Comparison of ENCODE assay signal across 22 cellular contexts in genomic region chr7:158791133-158791532, GRCh38. TPM values are rescaled to one million over a fixed set of nuclear protein-coding genes. Genes with fewer than 3 reads are reported as not detected.
A peak's percentile ranks its signal among the peaks of the same experiment; 100 is the strongest.
DNase-seq lines count a peak whose midpoint lies in the region; ATAC-seq and TF ChIP-seq lines count a peak whose summit lies in the region.
"Had no signal": no experiment of that assay in that cellular context is flagged by ENCODE, and none has a peak within 500 bp of the region (broad histone marks: within the 10 kb centered on the region; RNA-seq: fewer than 3 reads in every experiment).

No MANE protein-coding gene starts in this region.

- in situ Hi-C loops in ACHN (cut with HindIII; ENCODE audit: low pct_ligation_motif_present, low pct_unique_long_range_greater_than_20kb, low sequenced_read_pairs): no loop called here

- H3K36me3 Mint-ChIP-seq in CD4-positive, alpha-beta T cell (ENCODE audit: low read depth): peaks cover 99% of the 10 kb centered on the region
- H3K36me3 Mint-ChIP-seq in Calu3 (ENCODE audit: insufficient read depth, unreplicated experiment) (peaks cover 39% of the 10 kb centered on the region), nephron progenitor cell (ENCODE audit: low read depth) (peaks cover 49% of the 10 kb centered on the region)
- peaks cover 64% of the 10 kb centered on the region for H3K36me3 Mint-ChIP-seq in central memory CD8-positive, alpha-beta T cell (ENCODE audit: insufficient read depth)

- H3K27me3 ChIP-seq in CD4-positive, alpha-beta T cell (ENCODE audit: control insufficient read depth, insufficient read depth, low read length): no peaks in the 10 kb centered on the region
- H3K27me3 ChIP-seq in breast epithelium: no peaks in the 10 kb centered on the region

- no peak for DNase-seq in CD4-positive, alpha-beta T cell
- no peak for DNase-seq in Calu3
- DNase-seq in central memory CD8-positive, alpha-beta T cell (ENCODE audit: low spot score in 2 of 2): no peak
- no peak for DNase-seq in nephron progenitor cell
- no peak for DNase-seq in ACHN
- DNase-seq in pons (ENCODE audit: low spot score): no peak
- DNase-seq in breast epithelium (ENCODE audit: low spot score in 2 of 2): no peak
- DNase-seq: CD4-positive, CD25-positive, alpha-beta regulatory T cell; KG1; NCI-H1092; NCI-H1436; NCI-H187 treated with DMSO at 0.1 percent for 48 hours; NCI-H2107; NCI-H446 treated with DMSO at 0.1 percent for 48 hours; NCI-H526 treated with DMSO at 0.1 percent for 48 hours; PC-3; RPMI8226; SHP77 treated with DMSO at 0.1 percent for 48 hours had no signal

- CTCF ChIA-PET in CD4-positive, alpha-beta T cell (lab: Charles Lee): no interaction called here
- CTCF ChIA-PET in Calu3 (lab: Charles Lee): no interaction called here

- no peak for ATAC-seq in CD4-positive, alpha-beta T cell (ENCODE audit: poor library complexity)
- no peak for ATAC-seq in central memory CD8-positive, alpha-beta T cell (replicated peaks; ENCODE audit: extremely low read depth, poor library complexity, severe bottlenecking)
- no peak for ATAC-seq in GM19351 (IDR thresholded peaks at IDR 0.05; ENCODE audit: unreplicated experiment)
- ATAC-seq: GM23338, PC-3 had no signal

- peaks cover 11% of the 10 kb centered on the region for H3K4me1 Mint-ChIP-seq in CD4-positive, alpha-beta T cell (ENCODE audit: low read depth)
- H3K4me1 Mint-ChIP-seq in Calu3 (ENCODE audit: low read depth, unreplicated experiment): no peaks in the 10 kb centered on the region
- peaks cover 5% of the 10 kb centered on the region for H3K4me1 Mint-ChIP-seq in central memory CD8-positive, alpha-beta T cell
- peaks cover 5% of the 10 kb centered on the region for H3K4me1 Mint-ChIP-seq in nephron progenitor cell
- H3K4me1 Mint-ChIP-seq: GM23338 had no signal

- peaks cover 6% of the 10 kb centered on the region for H3K36me3 ChIP-seq in breast epithelium

- TF ChIP-seq CTCF in CD4-positive, alpha-beta T cell (IDR thresholded peaks at IDR 0.05): no peak
- TF ChIP-seq CTCF in Calu3 (IDR thresholded peaks at IDR 0.05; ENCODE audit: unreplicated experiment): no peak
- TF ChIP-seq CTCF in nephron progenitor cell (IDR thresholded peaks at IDR 0.05): no peak
- no peak for TF ChIP-seq CTCF in breast epithelium (IDR thresholded peaks at IDR 0.05)

- H3K9me3 Mint-ChIP-seq in CD4-positive, alpha-beta T cell: no peaks in the 10 kb centered on the region
- H3K9me3 Mint-ChIP-seq in Calu3 (ENCODE audit: low read depth, unreplicated experiment) (no peaks in the 10 kb centered on the region), nephron progenitor cell (no peaks in the 10 kb centered on the region)
- H3K9me3 Mint-ChIP-seq in central memory CD8-positive, alpha-beta T cell: no peaks in the 10 kb centered on the region
- H3K9me3 Mint-ChIP-seq: GM23338 had no signal

- H3K27ac ChIP-seq in CD4-positive, alpha-beta T cell (ENCODE audit: low read depth, low read length): no peak overlapping the region
- H3K27ac ChIP-seq in breast epithelium: no peak overlapping the region

- no peak overlapping the region for H3K4me3 Mint-ChIP-seq in CD4-positive, alpha-beta T cell
- H3K4me3 Mint-ChIP-seq in Calu3 (ENCODE audit: low read depth, unreplicated experiment) (no peak overlapping the region), nephron progenitor cell (no peak overlapping the region)
- H3K4me3 Mint-ChIP-seq in central memory CD8-positive, alpha-beta T cell: no peak overlapping the region
- H3K4me3 Mint-ChIP-seq: CD4-positive, CD25-positive, alpha-beta regulatory T cell; GM23338 had no signal

- H3K4me1 ChIP-seq in breast epithelium: no peaks in the 10 kb centered on the region
- H3K4me1 ChIP-seq: Caco-2 had no signal

- POLR2A ChIA-PET in CD4-positive, alpha-beta T cell (lab: Charles Lee): no interaction called here

- H3K27me3 Mint-ChIP-seq in CD4-positive, alpha-beta T cell: no peaks in the 10 kb centered on the region
- H3K27me3 Mint-ChIP-seq in Calu3 (ENCODE audit: unreplicated experiment): no peaks in the 10 kb centered on the region
- H3K27me3 Mint-ChIP-seq in central memory CD8-positive, alpha-beta T cell: no peaks in the 10 kb centered on the region
- H3K27me3 Mint-ChIP-seq in nephron progenitor cell (ENCODE audit: low read depth, poor library complexity): no peaks in the 10 kb centered on the region
- H3K27me3 Mint-ChIP-seq: CD4-positive, CD25-positive, alpha-beta regulatory T cell had no signal

- peak overlapping the region; percentile 41 for H3K27ac Mint-ChIP-seq in CD4-positive, alpha-beta T cell
- H3K27ac Mint-ChIP-seq in Calu3 (ENCODE audit: unreplicated experiment): peak overlapping the region; percentile 1
- peak overlapping the region; percentile 27 for H3K27ac Mint-ChIP-seq in central memory CD8-positive, alpha-beta T cell (ENCODE audit: low read depth)
- peak overlapping the region; percentile 51 for H3K27ac Mint-ChIP-seq in nephron progenitor cell
- H3K27ac Mint-ChIP-seq: CD4-positive, CD25-positive, alpha-beta regulatory T cell; GM23338 had no signal

- H3K9me3 ChIP-seq in CD4-positive, alpha-beta T cell (ENCODE audit: control insufficient read depth, low read length): no peaks in the 10 kb centered on the region
- H3K9me3 ChIP-seq in breast epithelium: no peaks in the 10 kb centered on the region
- H3K9me3 ChIP-seq: Caco-2, HAP-1 had no signal

- intact Hi-C loops in CD4-positive, alpha-beta T cell (cut with DNase I, micrococcal nuclease): loop anchor here in 1 of 2 experiments (5.0 kb wide), 1 partner anchor 36 kb away; the partner anchor contains the start of gene ESYT2
- intact Hi-C loops in Calu3 (cut with micrococcal nuclease; ENCODE audit: unreplicated experiment) (no loop called here), breast epithelium (cut with DNase I; ENCODE audit: low total_unique reads) (no loop called here)

- H3K4me3 ChIP-seq in breast epithelium: no peak overlapping the region
- H3K4me3 ChIP-seq: GM23338, HAP-1 had no signal

- TF ChIP-seq POLR2A in breast epithelium (IDR thresholded peaks at IDR 0.05): no peak

- BruUV-seq in Calu3 (replicated peaks; lab: Mats Ljungman, UMichigan): no TSS peak

RNA-seq across cellular contexts. Expression of gene ESYT2, which starts 38.2 kb away (rescaled TPM):
- total RNA-seq in CD4-positive, alpha-beta T cell: 100 to 1,000 TPM; 106 to 112 TPM
- total RNA-seq in Calu3 (2022): 61.2 and 66.6 TPM in 2 replicates
- total RNA-seq in breast epithelium: 100 to 1,000 TPM in 2 of 3 donors, 10 to 100 TPM in 1; 97.3 to 155 (median 115) TPM

Comparison
In these comparisons a context has a peak if more than half of its experiments do, and no peak if none do; other contexts are left out.
1. H3K27ac Mint-ChIP-seq: peak in every context shown above with its lines; median percentile 51 in nephron progenitor cell; 41 in CD4-positive, alpha-beta T cell; 27 in central memory CD8-positive, alpha-beta T cell; 1 in Calu3.